8 cellular contexts compared by ENCODE assay signal in the genomic region with DNA sequence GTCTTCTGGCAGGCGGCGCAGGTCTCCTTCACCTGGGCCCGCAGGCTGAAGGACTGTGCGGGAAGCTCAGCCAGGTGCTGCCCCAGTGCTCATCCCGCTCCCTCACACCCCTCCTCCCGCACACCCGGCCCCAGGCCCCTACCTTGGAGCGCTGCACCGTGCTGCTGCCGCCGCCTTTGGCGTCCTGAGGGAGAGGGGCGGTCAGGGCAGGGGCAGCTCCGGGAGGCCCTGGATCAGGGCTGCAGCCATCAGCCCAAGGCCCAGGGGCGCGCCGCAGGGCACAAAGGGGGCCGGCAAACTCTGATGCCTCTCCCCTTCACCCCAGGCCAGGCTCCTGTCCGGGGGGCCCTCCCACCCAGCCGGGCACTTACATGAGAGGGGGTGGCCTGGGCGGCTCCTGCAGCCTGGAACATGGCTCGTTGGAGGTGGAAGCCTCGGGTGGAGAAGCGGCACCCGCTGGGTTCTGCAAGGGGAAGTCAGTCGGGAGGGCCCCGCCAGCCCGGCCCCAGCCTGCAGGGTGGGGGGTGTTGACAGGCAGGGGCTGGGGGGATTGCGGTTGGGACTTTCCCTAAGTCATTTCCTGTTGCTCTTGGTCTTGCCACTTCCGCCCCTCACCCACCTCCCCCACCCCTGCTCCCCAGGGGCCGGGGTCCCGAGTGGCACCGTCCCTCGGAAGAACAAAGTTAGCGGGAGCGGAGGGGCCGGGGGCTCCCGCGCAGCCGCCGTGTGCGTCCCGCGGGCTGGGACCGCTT. TPM values are rescaled to one million over a fixed set of nuclear protein-coding genes. Genes with fewer than 3 reads are reported as not detected.
DNase-seq lines count a peak whose midpoint lies in the region; ATAC-seq and TF ChIP-seq lines count a peak whose summit lies in the region.

No MANE protein-coding gene starts in this region.

- peaks cover 49% of the 10 kb centered on the region for H3F3A ChIP-seq in SU-DHL-6 (ENCODE audit: insufficient read depth)

- POLR2A ChIA-PET in activated naive CD8-positive, alpha-beta T cell treated with anti-CD3 and anti-CD28 coated beads, Interleukin-2, amount 10 ng/mL, durations not matched to agents 7 days and 5 days (lab: Charles Lee) = interaction anchor here (0.9 to 4.4 kb wide), 18 partner anchors 10 to 808 kb away, joined by 3 to 100 read pairs (median 13); a partner anchor contains a TSS

- peak overlapping the region; percentile 99 for H3K9ac ChIP-seq in SU-DHL-6 (ENCODE audit: low read length)

- H3K79me2 ChIP-seq in SU-DHL-6 (ENCODE audit: insufficient read depth, low read length) = peaks cover 12% of the 10 kb centered on the region

- no peaks in the 10 kb centered on the region for H3K9me2 ChIP-seq in SU-DHL-6 (replicated peaks; ENCODE audit: insufficient read depth, low read length)

- peak overlapping the region; percentile 98 for H3K4me3 Mint-ChIP-seq in activated naive CD8-positive, alpha-beta T cell treated with anti-CD3 and anti-CD28 coated beads, Interleukin-2, amount 10 ng/mL, durations not matched to agents 7 days and 5 days

- H2AFZ ChIP-seq in SU-DHL-6 (ENCODE audit: low read depth, low read length, severe bottlenecking) = no peak overlapping the region

- H3K4me2 ChIP-seq in SU-DHL-6 (ENCODE audit: low read depth, low read length, poor library complexity, severe bottlenecking) = peak overlapping the region; percentile 93

- H3K36me3 Mint-ChIP-seq in activated naive CD8-positive, alpha-beta T cell treated with anti-CD3 and anti-CD28 coated beads, Interleukin-2, amount 10 ng/mL, durations not matched to agents 7 days and 5 days = peaks cover 40% of the 10 kb centered on the region

- DNase-seq in activated naive CD8-positive, alpha-beta T cell treated with anti-CD3 and anti-CD28 coated beads, Interleukin-2, amount 10 ng/mL, durations not matched to agents 7 days and 5 days = peak; percentile 86
- peak in 2 of 3 donors; percentile 54 to 59 for DNase-seq in stimulated activated CD4-positive, alpha-beta T cell treated with anti-CD3 and anti-CD28 coated beads, Interleukin-12 subunit alpha, Interleukin-12 subunit beta, amount 100 ng/mL, for 48 hours (ENCODE audit: low read depth in 2 of 3, low spot score in 1 of 3)
- DNase-seq in NCI-H1930 (lab: John Stamatoyannopoulos, UW) = no peak
- no peak for DNase-seq in NCI-H2029 (lab: John Stamatoyannopoulos, UW)

- H3K9me3 ChIP-seq in SU-DHL-6 (ENCODE audit: insufficient read depth, low read length) (no peaks in the 10 kb centered on the region), iPS-18c (ENCODE audit: control insufficient read depth, insufficient read depth, low read length) (no peaks in the 10 kb centered on the region)

- no peaks in the 10 kb centered on the region for H3K27me3 ChIP-seq in SU-DHL-6 (ENCODE audit: low read length)

- H3K27ac Mint-ChIP-seq in activated naive CD8-positive, alpha-beta T cell treated with anti-CD3 and anti-CD28 coated beads, Interleukin-2, amount 10 ng/mL, durations not matched to agents 7 days and 5 days = peak overlapping the region; percentile 99

- H3K27ac ChIP-seq in SU-DHL-6 (ENCODE audit: low read depth, low read length) = peak overlapping the region; percentile 98

- no peaks in the 10 kb centered on the region for H4K20me1 ChIP-seq in SU-DHL-6 (ENCODE audit: low read depth, low read length)

- no peaks in the 10 kb centered on the region; the same call in 1 of the 2 replicates for H3K36me3 ChIP-seq in SU-DHL-6 (ENCODE audit: low read length)

- H3K4me3 ChIP-seq in SU-DHL-6 (ENCODE audit: insufficient read depth, low read length, poor library complexity, severe bottlenecking) = peak overlapping the region; percentile 73
- H3K4me3 ChIP-seq in iPS-18c (ENCODE audit: insufficient read depth, low read depth, low read length) = peak overlapping the region; percentile 67

- TF ChIP-seq CTCF in SU-DHL-6 (IDR thresholded peaks at IDR 0.05; ENCODE audit: insufficient read depth, low read length, poor library complexity, severe bottlenecking) = no peak

- ATAC-seq in HG03103 (IDR thresholded peaks at IDR 0.05; ENCODE audit: low read depth, unreplicated experiment) = peak; percentile 26
- ATAC-seq in activated naive CD8-positive, alpha-beta T cell treated with anti-CD3 and anti-CD28 coated beads, Interleukin-2, amount 10 ng/mL, durations not matched to agents 7 days and 5 days (ENCODE audit: low read depth) = peak; percentile 20

- no peaks in the 10 kb centered on the region for H3K27me3 Mint-ChIP-seq in activated naive CD8-positive, alpha-beta T cell treated with anti-CD3 and anti-CD28 coated beads, Interleukin-2, amount 10 ng/mL, durations not matched to agents 7 days and 5 days

- peaks cover 51% of the 10 kb centered on the region for H3K4me1 Mint-ChIP-seq in activated naive CD8-positive, alpha-beta T cell treated with anti-CD3 and anti-CD28 coated beads, Interleukin-2, amount 10 ng/mL, durations not matched to agents 7 days and 5 days

- TF ChIP-seq POLR2A in GM18526 (IDR thresholded peaks at IDR 0.05; ENCODE audit: extremely low read depth, insufficient read length) = peak; percentile 53

- no peaks in the 10 kb centered on the region for H3K9me3 Mint-ChIP-seq in activated naive CD8-positive, alpha-beta T cell treated with anti-CD3 and anti-CD28 coated beads, Interleukin-2, amount 10 ng/mL, durations not matched to agents 7 days and 5 days

RNA-seq across cellular contexts. Expression of a gene that starts 0.9 kb away (rescaled TPM):
- total RNA-seq in activated naive CD8-positive, alpha-beta T cell treated with anti-CD3 and anti-CD28 coated beads, Interleukin-2, amount 10 ng/mL, durations not matched to agents 7 days and 5 days = 100 to 1,000 TPM; 452 to 453 TPM

RNA-seq across cellular contexts. Expression of a gene that starts 42.5 kb away (rescaled TPM):
- total RNA-seq in activated naive CD8-positive, alpha-beta T cell treated with anti-CD3 and anti-CD28 coated beads, Interleukin-2, amount 10 ng/mL, durations not matched to agents 7 days and 5 days = 10 to 100 TPM; 54.0 to 61.4 TPM

Comparison
In these comparisons a context has a peak if more than half of its experiments do, and no peak if none do; other contexts are left out.
1. DNase-seq: peak in activated naive CD8-positive, alpha-beta T cell treated with anti-CD3 and anti-CD28 coated beads, Interleukin-2, amount 10 ng/mL, durations not matched to agents 7 days and 5 days (single experiment) and stimulated activated CD4-positive, alpha-beta T cell treated with anti-CD3 and anti-CD28 coated beads, Interleukin-12 subunit alpha, Interleukin-12 subunit beta, amount 100 ng/mL, for 48 hours (2 of 3); none in NCI-H1930 (0 of 2) and NCI-H2029 (single experiment).